ENCODE assay signal across 14 cellular contexts in genomic region chr22:45895436-45896152, GRCh38.
"Had no signal": no experiment of that assay in that cellular context is flagged by ENCODE, and none has a peak within 500 bp of the region (broad histone marks: within the 10 kb centered on the region; RNA-seq: fewer than 3 reads in every experiment).

No MANE protein-coding gene starts in this region.

- H3K27ac ChIP-seq: suprapubic skin had no signal

- H3K9me3 ChIP-seq: suprapubic skin had no signal

- H3K4me3 Mint-ChIP-seq: activated CD4-positive, alpha-beta memory T cell treated with anti-CD3 and anti-CD28 coated beads, Interleukin-2, amount 10 ng/mL, durations not matched to agents 7 days and 5 days; activated naive CD8-positive, alpha-beta T cell treated with anti-CD3 and anti-CD28 coated beads for 36 hours; activated T-cell treated with anti-CD3 and anti-CD28 coated beads, Interleukin-2, amount 50 U/mL, for 72 hours; natural killer cell treated with Interleukin-12 subunit alpha and Interleukin-12 subunit beta and Interleukin-15 and Interleukin-18, amount 100 ng/mL, for 72 hours had no signal

- DNase-seq: activated CD4-positive, alpha-beta memory T cell treated with anti-CD3 and anti-CD28 coated beads, Interleukin-2, amount 10 ng/mL, durations not matched to agents 7 days and 5 days; activated gamma-delta T cell treated with Interleukin-2 at 50 U/mL for 16 hours; activated naive CD8-positive, alpha-beta T cell treated with anti-CD3 and anti-CD28 coated beads for 36 hours; activated T-cell treated with anti-CD3 and anti-CD28 coated beads, Interleukin-2, amount 50 U/mL, for 72 hours; effector CD8-positive, alpha-beta T cell; kidney glomerular epithelial cell; occipital lobe; stimulated activated CD4-positive, alpha-beta T cell treated with anti-CD3 and anti-CD28 coated beads, Interleukin-4, amount 100 ng/mL, for 1 hour; stimulated activated CD8-positive, alpha-beta memory T cell treated with anti-CD3 and anti-CD28 coated beads, Interleukin-4, amount 100 ng/mL, for 48 hours; stimulated activated naive CD8-positive, alpha-beta T cell treated with anti-CD3 and anti-CD28 coated beads, Interleukin-15, Interleukin-2, amounts not matched to agents 100 U/mL and 50 U/mL, for 24 hours had no signal

- H3K4me1 Mint-ChIP-seq: activated CD4-positive, alpha-beta memory T cell treated with anti-CD3 and anti-CD28 coated beads, Interleukin-2, amount 10 ng/mL, durations not matched to agents 7 days and 5 days; activated naive CD8-positive, alpha-beta T cell treated with anti-CD3 and anti-CD28 coated beads for 36 hours had no signal

- H3K36me3 ChIP-seq: suprapubic skin had no signal

- H3K9me3 Mint-ChIP-seq: activated CD4-positive, alpha-beta memory T cell treated with anti-CD3 and anti-CD28 coated beads, Interleukin-2, amount 10 ng/mL, durations not matched to agents 7 days and 5 days; activated naive CD8-positive, alpha-beta T cell treated with anti-CD3 and anti-CD28 coated beads for 36 hours; activated T-cell treated with anti-CD3 and anti-CD28 coated beads, Interleukin-2, amount 50 U/mL, for 72 hours; natural killer cell treated with Interleukin-12 subunit alpha and Interleukin-12 subunit beta and Interleukin-15 and Interleukin-18, amount 100 ng/mL, for 72 hours had no signal

- ATAC-seq: activated T-cell treated with anti-CD3 and anti-CD28 coated beads, Interleukin-2, amount 50 U/mL, for 72 hours; stimulated activated naive CD8-positive, alpha-beta T cell treated with anti-CD3 and anti-CD28 coated beads, Interleukin-15, Interleukin-2, amounts not matched to agents 100 U/mL and 50 U/mL, for 24 hours had no signal

- H3K27ac Mint-ChIP-seq: activated CD4-positive, alpha-beta memory T cell treated with anti-CD3 and anti-CD28 coated beads, Interleukin-2, amount 10 ng/mL, durations not matched to agents 7 days and 5 days; activated naive CD8-positive, alpha-beta T cell treated with anti-CD3 and anti-CD28 coated beads for 36 hours; activated T-cell treated with anti-CD3 and anti-CD28 coated beads, Interleukin-2, amount 50 U/mL, for 72 hours; natural killer cell treated with Interleukin-12 subunit alpha and Interleukin-12 subunit beta and Interleukin-15 and Interleukin-18, amount 100 ng/mL, for 72 hours had no signal

- H3K4me3 ChIP-seq: suprapubic skin had no signal

- FAIRE-seq: colon, frontal cortex had no signal

- H3K36me3 Mint-ChIP-seq: activated naive CD8-positive, alpha-beta T cell treated with anti-CD3 and anti-CD28 coated beads for 36 hours; natural killer cell treated with Interleukin-12 subunit alpha and Interleukin-12 subunit beta and Interleukin-15 and Interleukin-18, amount 100 ng/mL, for 72 hours had no signal
